ENCODE assay signal across 22 cellular contexts in genomic region chr3:110940074-110940473, GRCh38.
"Had no signal": no experiment of that assay in that cellular context is flagged by ENCODE, and none has a peak within 500 bp of the region (broad histone marks: within the 10 kb centered on the region; RNA-seq: fewer than 3 reads in every experiment).

No MANE protein-coding gene starts in this region.

- H3K9me3 ChIP-seq: vagina had no signal

- H3K27me3 Mint-ChIP-seq: activated CD4-positive, alpha-beta memory T cell treated with anti-CD3 and anti-CD28 coated beads, Interleukin-2, amount 10 ng/mL, durations not matched to agents 7 days and 5 days had no signal

- H3K4me3 Mint-ChIP-seq: activated CD4-positive, alpha-beta memory T cell treated with anti-CD3 and anti-CD28 coated beads, Interleukin-2, amount 10 ng/mL, durations not matched to agents 7 days and 5 days; activated T-helper 17 cell treated with anti-CD3 and anti-CD28 coated beads, Interleukin-2, amount 50 U/mL, for 72 hours; stimulated activated naive CD8-positive, alpha-beta T cell treated with anti-CD3 and anti-CD28 coated beads, Interleukin-15, Interleukin-2, amounts not matched to agents 100 ng/mL and 50 ng/mL, for 24 hours had no signal

- H3K4me3 ChIP-seq: esophagus squamous epithelium, right atrium auricular region, skin epidermis, tibial nerve, vagina had no signal

- H3K4me1 Mint-ChIP-seq: activated T-helper 17 cell treated with anti-CD3 and anti-CD28 coated beads, Interleukin-2, amount 50 U/mL, for 72 hours had no signal

- H3K27ac ChIP-seq: esophagus squamous epithelium, right atrium auricular region, skin epidermis, tibial nerve, vagina had no signal

- H3K36me3 ChIP-seq: esophagus squamous epithelium, right atrium auricular region, tibial nerve, vagina had no signal

- ATAC-seq: activated T-helper 17 cell treated with anti-CD3 and anti-CD28 coated beads, Interleukin-2, amount 50 U/mL, for 72 hours; left cardiac atrium had no signal

- H3K4me1 ChIP-seq: esophagus squamous epithelium, right atrium auricular region, tibial nerve, vagina had no signal

- H3K27ac Mint-ChIP-seq: activated CD4-positive, alpha-beta memory T cell treated with anti-CD3 and anti-CD28 coated beads, Interleukin-2, amount 10 ng/mL, durations not matched to agents 7 days and 5 days; activated T-helper 17 cell treated with anti-CD3 and anti-CD28 coated beads, Interleukin-2, amount 50 U/mL, for 72 hours; stimulated activated naive CD8-positive, alpha-beta T cell treated with anti-CD3 and anti-CD28 coated beads, Interleukin-15, Interleukin-2, amounts not matched to agents 100 ng/mL and 50 ng/mL, for 24 hours had no signal

- H3K27me3 ChIP-seq: esophagus squamous epithelium, right atrium auricular region, tibial nerve, vagina had no signal

- FAIRE-seq: endothelial cell of umbilical vein had no signal

- DNase-seq: activated CD4-positive, alpha-beta memory T cell treated with anti-CD3 and anti-CD28 coated beads, Interleukin-2, amount 10 ng/mL, durations not matched to agents 7 days and 5 days; activated CD4-positive, alpha-beta T cell treated with anti-CD3 and anti-CD28 coated beads for 48 hours; activated naive CD4-positive, alpha-beta T cell; activated T-cell treated with anti-CD3 and anti-CD28 coated beads, Interleukin-2, amount 50 U/mL, for 1 hour; anterior cingulate cortex; cerebellar nuclear complex; dermis blood vessel endothelial cell; effector memory CD4-positive, alpha-beta T cell; esophagus squamous epithelium; left cardiac atrium; occipital lobe; stimulated activated CD4-positive, alpha-beta T cell treated with anti-CD3 and anti-CD28 coated beads, Interleukin-15, amount 100 ng/mL, for 24 hours; stimulated activated CD4-positive, alpha-beta T cell treated with anti-CD3 and anti-CD28 coated beads, Interleukin-2, amount 100 ng/mL, for 48 hours; SW 1271; T-helper 2 cell had no signal
